Comparison of ENCODE assay signal across 30 cellular contexts in the genomic region with DNA sequence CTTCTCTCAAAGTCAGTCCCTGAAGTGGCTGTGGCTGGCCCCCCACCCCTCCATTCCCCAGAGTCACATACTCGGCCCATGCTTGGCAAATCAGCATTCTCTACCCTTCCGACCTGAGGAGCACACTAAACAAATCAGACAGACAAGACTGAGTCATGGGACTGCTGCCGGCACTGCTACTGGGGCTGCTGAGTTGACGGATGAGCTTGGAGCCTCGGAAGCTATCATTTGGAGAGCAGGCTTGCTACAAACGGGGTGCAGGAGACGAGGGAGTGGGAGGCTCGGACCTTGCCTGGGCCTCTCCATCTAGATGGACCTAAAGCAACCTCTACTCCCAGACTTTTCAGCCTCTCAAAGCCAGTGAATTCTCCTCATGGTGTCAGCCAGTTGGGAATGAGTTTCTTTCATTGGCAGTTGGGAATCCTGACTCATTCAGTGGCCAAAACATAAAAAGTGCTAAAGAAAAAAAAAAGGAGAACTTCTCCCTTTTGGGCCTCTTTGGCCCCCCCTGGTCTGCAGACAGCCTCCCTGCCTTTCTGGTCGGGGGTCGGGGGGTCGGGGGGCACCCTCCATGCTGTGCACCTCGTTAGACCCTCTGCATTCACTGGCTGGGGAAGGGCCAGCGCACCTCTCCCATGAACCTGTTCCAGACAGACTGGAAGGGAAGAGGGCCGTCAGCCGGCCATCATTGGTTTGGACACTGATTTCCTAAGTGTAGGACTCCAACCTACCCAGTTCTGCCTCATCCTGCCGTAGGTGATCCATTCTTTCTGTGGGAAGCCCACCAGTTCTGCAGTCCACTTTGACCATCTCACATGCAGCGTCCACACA. TPM values are rescaled to one million over a fixed set of nuclear protein-coding genes. Genes with fewer than 3 reads are reported as not detected.
A peak's percentile ranks its signal among the peaks of the same experiment; 100 is the strongest.
DNase-seq lines count a peak whose midpoint lies in the region; ATAC-seq, FAIRE-seq and TF ChIP-seq lines count a peak whose summit lies in the region.
"Had no signal": no experiment of that assay in that cellular context is flagged by ENCODE, and none has a peak within 500 bp of the region (broad histone marks: within the 10 kb centered on the region; RNA-seq: fewer than 3 reads in every experiment).

No MANE protein-coding gene starts in this region.

- H3K36me3 ChIP-seq in naive thymus-derived CD4-positive, alpha-beta T cell (ENCODE audit: control insufficient read depth in 2 of 3, insufficient read depth in 3 of 3, low read length in 3 of 3) = no peaks in the 10 kb centered on the region
- H3K36me3 ChIP-seq: ascending aorta; BLaER1 treated with 17β-estradiol and CSF1 and Interleukin-3, amounts not matched to agents 10 nM and 100 nM; gastroesophageal sphincter; lower lobe of right lung had no signal

- no peaks in the 10 kb centered on the region for H3K36me3 Mint-ChIP-seq in natural killer cell treated with Interleukin-12 subunit alpha and Interleukin-12 subunit beta and Interleukin-15 and Interleukin-18, amount 100 ng/mL, for 72 hours
- no peaks in the 10 kb centered on the region for H3K36me3 Mint-ChIP-seq in natural killer cell
- H3K36me3 Mint-ChIP-seq in naive thymus-derived CD4-positive, alpha-beta T cell = no peaks in the 10 kb centered on the region
- H3K36me3 Mint-ChIP-seq: activated naive CD4-positive, alpha-beta T cell treated with anti-CD3 and anti-CD28 coated beads, Interleukin-2, amount 50 U/mL, for 72 hours had no signal

- H3K4me3 Mint-ChIP-seq in natural killer cell treated with Interleukin-12 subunit alpha and Interleukin-12 subunit beta and Interleukin-15 and Interleukin-18, amount 100 ng/mL, for 72 hours = no peak overlapping the region
- H3K4me3 Mint-ChIP-seq in natural killer cell = no peak overlapping the region
- no peak overlapping the region for H3K4me3 Mint-ChIP-seq in naive thymus-derived CD4-positive, alpha-beta T cell
- H3K4me3 Mint-ChIP-seq: activated B cell treated with CpG ODN at 0.5 μM for 24 hours; activated T-helper 17 cell treated with anti-CD3 and anti-CD28 coated beads, Interleukin-2, amount 50 U/mL, for 72 hours; central memory CD8-positive, alpha-beta T cell; HFFc6 had no signal

- DNase-seq in natural killer cell treated with Interleukin-12 subunit alpha and Interleukin-12 subunit beta and Interleukin-15 and Interleukin-18, amount 100 ng/mL, for 72 hours (ENCODE audit: low spot score) = peak; percentile 12
- no peak for DNase-seq in natural killer cell
- DNase-seq in fibroblast of mammary gland (ENCODE audit: low read depth) = peak; percentile 33
- no peak for DNase-seq in urothelium cell line (ENCODE audit: low spot score)
- DNase-seq in NCI-H1417 treated with DMSO at 0.1 percent for 48 hours (lab: John Stamatoyannopoulos, UW) = no peak
- DNase-seq in naive thymus-derived CD4-positive, alpha-beta T cell = no peak
- DNase-seq: 8988T; activated B cell treated with CpG ODN at 0.5 μM for 24 hours; Caco-2; DMS79 treated with DMSO at 0.1 percent for 48 hours; HFFc6; islet precursor cell; lower lobe of right lung; NCI-H1105 treated with DMSO at 0.1 percent for 48 hours; NCI-H2081; NCI-H446 treated with DMSO at 0.1 percent for 48 hours; nucleus accumbens; stimulated activated CD4-positive, alpha-beta T cell treated with anti-CD3 and anti-CD28 coated beads, Interleukin-2, amount 100 ng/mL, for 24 hours; T1000 had no signal

- peak; percentile 9 for FAIRE-seq in urothelium cell line (lab: Jason Lieb, UNC)

- H3K27ac ChIP-seq in naive thymus-derived CD4-positive, alpha-beta T cell (ENCODE audit: low read depth, low read length) = no peak overlapping the region
- H3K27ac ChIP-seq: BLaER1 treated with 17β-estradiol and CSF1 and Interleukin-3, amounts not matched to agents 10 nM and 100 nM; dorsolateral prefrontal cortex; epithelial cell of prostate; gastroesophageal sphincter; lower lobe of right lung; skin epidermis had no signal

- POLR2A ChIA-PET in naive thymus-derived CD4-positive, alpha-beta T cell (lab: Charles Lee) = no interaction called here

- intact Hi-C loops in natural killer cell (cut with micrococcal nuclease) = no loop called here
- intact Hi-C loops in naive thymus-derived CD4-positive, alpha-beta T cell (cut with micrococcal nuclease) = no loop called here

- H3K9me3 ChIP-seq in naive thymus-derived CD4-positive, alpha-beta T cell (ENCODE audit: control insufficient read depth in 2 of 3, low read length in 3 of 3) = no peaks in the 10 kb centered on the region
- H3K9me3 ChIP-seq: ascending aorta; BLaER1 treated with 17β-estradiol and CSF1 and Interleukin-3, amounts not matched to agents 10 nM and 100 nM; Caco-2; gastroesophageal sphincter; lower lobe of right lung had no signal

- TF ChIP-seq CTCF in natural killer cell (IDR thresholded peaks at IDR 0.05) = no peak
- TF ChIP-seq CTCF in fibroblast of mammary gland (conservative IDR thresholded peaks at IDR 0.05; ENCODE audit: control insufficient read depth, insufficient read depth, low read depth, low read length) = no peak

- H3K27ac Mint-ChIP-seq in natural killer cell treated with Interleukin-12 subunit alpha and Interleukin-12 subunit beta and Interleukin-15 and Interleukin-18, amount 100 ng/mL, for 72 hours = no peak overlapping the region
- no peak overlapping the region for H3K27ac Mint-ChIP-seq in natural killer cell
- H3K27ac Mint-ChIP-seq in naive thymus-derived CD4-positive, alpha-beta T cell = no peak overlapping the region
- H3K27ac Mint-ChIP-seq: activated B cell treated with CpG ODN at 0.5 μM for 24 hours; activated T-helper 17 cell treated with anti-CD3 and anti-CD28 coated beads, Interleukin-2, amount 50 U/mL, for 72 hours; HFFc6 had no signal

- H3K27me3 ChIP-seq in naive thymus-derived CD4-positive, alpha-beta T cell (ENCODE audit: control insufficient read depth in 2 of 2, insufficient read depth in 2 of 2, low read length in 2 of 2) = no peaks in the 10 kb centered on the region
- H3K27me3 ChIP-seq: ascending aorta; BLaER1 treated with 17β-estradiol and CSF1 and Interleukin-3, amounts not matched to agents 10 nM and 100 nM had no signal

- no peaks in the 10 kb centered on the region for H3K4me1 ChIP-seq in naive thymus-derived CD4-positive, alpha-beta T cell (ENCODE audit: control insufficient read depth in 2 of 2, insufficient read depth in 2 of 2, low read length in 2 of 2)
- H3K4me1 ChIP-seq: Caco-2, gastroesophageal sphincter, lower lobe of right lung had no signal

- H3K9me3 Mint-ChIP-seq in natural killer cell treated with Interleukin-12 subunit alpha and Interleukin-12 subunit beta and Interleukin-15 and Interleukin-18, amount 100 ng/mL, for 72 hours = no peaks in the 10 kb centered on the region
- H3K9me3 Mint-ChIP-seq in natural killer cell = no peaks in the 10 kb centered on the region
- no peaks in the 10 kb centered on the region for H3K9me3 Mint-ChIP-seq in naive thymus-derived CD4-positive, alpha-beta T cell
- H3K9me3 Mint-ChIP-seq: activated B cell treated with CpG ODN at 0.5 μM for 24 hours; activated naive CD4-positive, alpha-beta T cell treated with anti-CD3 and anti-CD28 coated beads, Interleukin-2, amount 50 U/mL, for 72 hours; activated T-helper 17 cell treated with anti-CD3 and anti-CD28 coated beads, Interleukin-2, amount 50 U/mL, for 72 hours; central memory CD8-positive, alpha-beta T cell; HFFc6 had no signal

- CTCF ChIA-PET in naive thymus-derived CD4-positive, alpha-beta T cell (lab: Charles Lee) = no interaction called here

- no peak overlapping the region for H3K4me3 ChIP-seq in fibroblast of mammary gland (ENCODE audit: control insufficient read depth, low read depth, low read length)
- no peak overlapping the region for H3K4me3 ChIP-seq in naive thymus-derived CD4-positive, alpha-beta T cell (ENCODE audit: low read length)
- H3K4me3 ChIP-seq: ascending aorta; BLaER1 treated with 17β-estradiol and CSF1 and Interleukin-3, amounts not matched to agents 10 nM and 100 nM; dorsolateral prefrontal cortex; gastroesophageal sphincter; lower lobe of right lung; skin epidermis had no signal

- no peaks in the 10 kb centered on the region for H3K4me1 Mint-ChIP-seq in natural killer cell treated with Interleukin-12 subunit alpha and Interleukin-12 subunit beta and Interleukin-15 and Interleukin-18, amount 100 ng/mL, for 72 hours (ENCODE audit: low read depth in 2 of 2)
- H3K4me1 Mint-ChIP-seq in natural killer cell = no peaks in the 10 kb centered on the region
- H3K4me1 Mint-ChIP-seq in naive thymus-derived CD4-positive, alpha-beta T cell = no peaks in the 10 kb centered on the region
- H3K4me1 Mint-ChIP-seq: activated B cell treated with CpG ODN at 0.5 μM for 24 hours; activated T-helper 17 cell treated with anti-CD3 and anti-CD28 coated beads, Interleukin-2, amount 50 U/mL, for 72 hours; central memory CD8-positive, alpha-beta T cell had no signal

- peaks cover 19 to 52% of the 10 kb centered on the region in 2 donors for H3K27me3 Mint-ChIP-seq in natural killer cell treated with Interleukin-12 subunit alpha and Interleukin-12 subunit beta and Interleukin-15 and Interleukin-18, amount 100 ng/mL, for 72 hours
- peaks cover 26 to 29% of the 10 kb centered on the region in 2 donors for H3K27me3 Mint-ChIP-seq in natural killer cell (ENCODE audit: low read depth in 2 of 2)
- peaks cover 0 to 33% (median 15%) of the 10 kb centered on the region in 5 donors for H3K27me3 Mint-ChIP-seq in naive thymus-derived CD4-positive, alpha-beta T cell

- no peak for ATAC-seq in natural killer cell treated with Interleukin-12 subunit alpha and Interleukin-12 subunit beta and Interleukin-15 and Interleukin-18, amount 100 ng/mL, for 72 hours
- ATAC-seq in natural killer cell (no peak), SK-N-SH treated with all-trans-retinoic acid at 6 μM for 48 hours (peak; percentile 94), GM18870 (IDR thresholded peaks at IDR 0.05; ENCODE audit: unreplicated experiment) (no peak)
- ATAC-seq in naive thymus-derived CD4-positive, alpha-beta T cell = no peak
- ATAC-seq: activated naive CD4-positive, alpha-beta T cell treated with anti-CD3 and anti-CD28 coated beads, Interleukin-2, amount 50 U/mL, for 72 hours; activated T-helper 17 cell treated with anti-CD3 and anti-CD28 coated beads, Interleukin-2, amount 50 U/mL, for 72 hours; gastroesophageal sphincter had no signal

TF ChIP-seq in SK-N-SH treated with all-trans-retinoic acid at 6 μM for 48 hours, 23 proteins besides CTCF, POLR2A, EP300 and RAD21 (continues in another document):
- TF ChIP-seq CSDC2 (CRISPR knock-in tag; IDR thresholded peaks at IDR 0.05) = no peak
- no peak for TF ChIP-seq ARNTL (CRISPR knock-in tag; IDR thresholded peaks at IDR 0.05; ENCODE audit: borderline replicate concordance, low read depth)
- no peak for TF ChIP-seq ZC3H10 (CRISPR knock-in tag; IDR thresholded peaks at IDR 0.05)

RNA-seq across cellular contexts. Expression of a gene that starts 52.3 kb away (rescaled TPM):
- not detected for total RNA-seq in natural killer cell treated with Interleukin-12 subunit alpha and Interleukin-12 subunit beta and Interleukin-15 and Interleukin-18, amount 100 ng/mL, for 72 hours
- 10 to 100 TPM in 2 of 3 donors, 1 to 10 TPM in 1; 5.2 to 22.0 (median 10.3) TPM for total RNA-seq in natural killer cell
- total RNA-seq in naive thymus-derived CD4-positive, alpha-beta T cell = under 1 TPM in 1 of 5 experiments, not detected in 4; 0.88 TPM
- polyA plus RNA-seq in naive thymus-derived CD4-positive, alpha-beta T cell = not detected
- total RNA-seq: activated B cell treated with CpG ODN at 0.5 μM for 24 hours; activated naive CD4-positive, alpha-beta T cell treated with anti-CD3 and anti-CD28 coated beads, Interleukin-2, amount 50 U/mL, for 72 hours; activated T-helper 17 cell treated with anti-CD3 and anti-CD28 coated beads, Interleukin-2, amount 50 U/mL, for 72 hours; Caco-2 had no signal

Comparison
In these comparisons a context has a peak if more than half of its experiments do, and no peak if none do; other contexts are left out.
1. DNase-seq: peak in natural killer cell treated with Interleukin-12 subunit alpha and Interleukin-12 subunit beta and Interleukin-15 and Interleukin-18, amount 100 ng/mL, for 72 hours (single experiment) and fibroblast of mammary gland (single experiment); none in natural killer cell (single experiment), urothelium cell line (single experiment), NCI-H1417 treated with DMSO at 0.1 percent for 48 hours (single experiment) and naive thymus-derived CD4-positive, alpha-beta T cell (0 of 9).